In genomic region chr4:80507507-80507906, GRCh38 we compare ENCODE assay signal across 14 cellular contexts.
A peak's percentile ranks its signal among the peaks of the same experiment; 100 is the strongest.
DNase-seq lines count a peak whose midpoint lies in the region; ATAC-seq lines count a peak whose summit lies in the region.
"Had no signal": no experiment of that assay in that cellular context is flagged by ENCODE, and none has a peak within 500 bp of the region (broad histone marks: within the 10 kb centered on the region; RNA-seq: fewer than 3 reads in every experiment).

No MANE protein-coding gene starts in this region.

- H3K4me1 Mint-ChIP-seq in CD4-positive, CD25-positive, alpha-beta regulatory T cell: peaks cover 7 to 48% (median 13%) of the 10 kb centered on the region in 4 donors
- H3K4me1 Mint-ChIP-seq in effector memory CD8-positive, alpha-beta T cell (ENCODE audit: low read depth in 2 of 2): peaks cover 6 to 9% of the 10 kb centered on the region in 2 donors
- H3K4me1 Mint-ChIP-seq: neural progenitor cell had no signal

- H3K36me3 ChIP-seq in CD4-positive, CD25-positive, alpha-beta regulatory T cell (ENCODE audit: control insufficient read depth, insufficient read depth, low read length): no peaks in the 10 kb centered on the region
- H3K36me3 ChIP-seq: esophagus squamous epithelium, neural progenitor cell had no signal

- H3K27ac Mint-ChIP-seq in CD4-positive, CD25-positive, alpha-beta regulatory T cell: peak overlapping the region in 2 of 3 donors; percentile 27 to 45
- no peak overlapping the region for H3K27ac Mint-ChIP-seq in effector memory CD8-positive, alpha-beta T cell
- H3K27ac Mint-ChIP-seq: HFFc6, neural progenitor cell had no signal

- no peak for DNase-seq in CD4-positive, CD25-positive, alpha-beta regulatory T cell
- DNase-seq in effector memory CD8-positive, alpha-beta T cell: no peak
- DNase-seq in NCI-H2196 treated with DMSO at 0.1 percent for 48 hours (lab: John Stamatoyannopoulos, UW; ENCODE audit: unreplicated experiment) (no peak), NOMO-1 (lab: John Stamatoyannopoulos, UW; ENCODE audit: unreplicated experiment in 2 of 2) (no peak)
- no peak for DNase-seq in activated CD4-positive, CD25-positive, alpha-beta regulatory T cell (lab: John Stamatoyannopoulos, UW)
- DNase-seq: esophagus squamous epithelium; GF-D8; HFFc6; PC-3; stimulated activated CD4-positive, alpha-beta T cell treated with anti-CD3 and anti-CD28 coated beads, Interleukin-15, amount 100 ng/mL, for 24 hours had no signal

- no peak overlapping the region for H3K27ac ChIP-seq in CD4-positive, CD25-positive, alpha-beta regulatory T cell (ENCODE audit: insufficient read depth, low read length, poor library complexity, severe bottlenecking)
- H3K27ac ChIP-seq: esophagus squamous epithelium, neural progenitor cell had no signal

- H3K36me3 Mint-ChIP-seq in CD4-positive, CD25-positive, alpha-beta regulatory T cell: no peaks in the 10 kb centered on the region
- H3K36me3 Mint-ChIP-seq in effector memory CD8-positive, alpha-beta T cell (ENCODE audit: insufficient read depth): no peaks in the 10 kb centered on the region
- H3K36me3 Mint-ChIP-seq: neural progenitor cell had no signal

- H3K9me3 ChIP-seq in CD4-positive, CD25-positive, alpha-beta regulatory T cell (ENCODE audit: control insufficient read depth in 2 of 2, low read length in 2 of 2): no peaks in the 10 kb centered on the region
- H3K9me3 ChIP-seq: esophagus squamous epithelium had no signal

- no peak overlapping the region for H3K4me3 Mint-ChIP-seq in CD4-positive, CD25-positive, alpha-beta regulatory T cell
- H3K4me3 Mint-ChIP-seq in effector memory CD8-positive, alpha-beta T cell: no peak overlapping the region
- H3K4me3 Mint-ChIP-seq: HFFc6, neural progenitor cell had no signal

- no peak overlapping the region for H3K4me3 ChIP-seq in CD4-positive, CD25-positive, alpha-beta regulatory T cell (ENCODE audit: low read depth, low read length)
- H3K4me3 ChIP-seq: esophagus squamous epithelium, neural progenitor cell had no signal

- ATAC-seq in CD4-positive, CD25-positive, alpha-beta regulatory T cell (ENCODE audit: low read depth in 2 of 2): no peak
- ATAC-seq in GM19324 (IDR thresholded peaks at IDR 0.05; ENCODE audit: low FRiP score, unreplicated experiment) (peak; percentile 95), HG02759 (IDR thresholded peaks at IDR 0.05; ENCODE audit: unreplicated experiment) (peak; percentile 93), HG03558 (IDR thresholded peaks at IDR 0.05; ENCODE audit: extremely low read depth, unreplicated experiment) (peak; percentile 81)
- no peak for ATAC-seq in effector memory CD8-positive, alpha-beta T cell (replicated peaks)
- ATAC-seq: PC-3 had no signal

- H3K9me3 Mint-ChIP-seq in CD4-positive, CD25-positive, alpha-beta regulatory T cell: peaks cover 0 to 2% (median 0%) of the 10 kb centered on the region in 7 donors
- no peaks in the 10 kb centered on the region for H3K9me3 Mint-ChIP-seq in effector memory CD8-positive, alpha-beta T cell
- H3K9me3 Mint-ChIP-seq: HFFc6, neural progenitor cell had no signal

- H3K4me1 ChIP-seq in CD4-positive, CD25-positive, alpha-beta regulatory T cell (ENCODE audit: control insufficient read depth, insufficient read depth, low read length, poor library complexity, severe bottlenecking): peaks cover 4% of the 10 kb centered on the region
- H3K4me1 ChIP-seq: esophagus squamous epithelium, neural progenitor cell had no signal

- H3K27me3 Mint-ChIP-seq in CD4-positive, CD25-positive, alpha-beta regulatory T cell: no peaks in the 10 kb centered on the region
- no peaks in the 10 kb centered on the region for H3K27me3 Mint-ChIP-seq in effector memory CD8-positive, alpha-beta T cell

- no peaks in the 10 kb centered on the region for H3K27me3 ChIP-seq in CD4-positive, CD25-positive, alpha-beta regulatory T cell (ENCODE audit: control insufficient read depth, insufficient read depth, low read length)
- H3K27me3 ChIP-seq: esophagus squamous epithelium, neural progenitor cell had no signal

Comparison
In these comparisons a context has a peak if more than half of its experiments do, and no peak if none do; other contexts are left out.
1. ATAC-seq: peak in GM19324 (single experiment), HG02759 (single experiment) and HG03558 (single experiment); none in CD4-positive, CD25-positive, alpha-beta regulatory T cell (0 of 2) and effector memory CD8-positive, alpha-beta T cell (single experiment).
2. H3K27ac Mint-ChIP-seq: peak in CD4-positive, CD25-positive, alpha-beta regulatory T cell (2 of 3); none in effector memory CD8-positive, alpha-beta T cell (0 of 2).